8 cellular contexts compared by ENCODE assay signal in genomic region chr5:134503088-134503936, GRCh38. TPM values are rescaled to one million over a fixed set of nuclear protein-coding genes. Genes with fewer than 3 reads are reported as not detected.
DNase-seq lines count a peak whose midpoint lies in the region.

No MANE protein-coding gene starts in this region.

- H3K9me2 ChIP-seq in GM23248 (ENCODE audit: insufficient read depth), result no peaks in the 10 kb centered on the region

- peaks cover 21% of the 10 kb centered on the region for H3K4me1 ChIP-seq in GM23248 (ENCODE audit: insufficient read depth)

- no peaks in the 10 kb centered on the region for H3K9me3 ChIP-seq in GM23248 (ENCODE audit: low read depth)

- peak overlapping the region; percentile 30; the same call in 1 of the 2 replicates for H3K4me3 ChIP-seq in GM23248

- DNase-seq in Caki2 (ENCODE audit: low read depth), result peak; percentile 97
- peak; percentile 99 for DNase-seq in GM23248
- peak; percentile 98 for DNase-seq in LHCN-M2 (ENCODE audit: low read depth)
- DNase-seq in activated CD4-positive, alpha-beta T cell treated with anti-CD3 and anti-CD28 coated beads for 48 hours, result peak; percentile 85
- peak; percentile 99 for DNase-seq in dermis blood vessel endothelial cell
- peak; percentile 73 for DNase-seq in mucosa of gallbladder (ENCODE audit: low spot score)
- DNase-seq in stimulated activated CD8-positive, alpha-beta memory T cell treated with anti-CD3 and anti-CD28 coated beads, Interleukin-7, amount 100 ng/mL, for 4 hours (ENCODE audit: low read depth in 2 of 2), result peak; percentile 48 to 61
- DNase-seq in ecto neural progenitor cell (ENCODE audit: low spot score), result no peak

- H4K20me1 ChIP-seq in GM23248 (ENCODE audit: insufficient read depth), result no peaks in the 10 kb centered on the region

- H3K9ac ChIP-seq in GM23248, result peak overlapping the region; percentile 78

- in situ Hi-C loops in Caki2 (cut with HindIII; ENCODE audit: low pct_unique_long_range_greater_than_20kb, low sequenced_read_pairs), result no loop called here
- in situ Hi-C loops in GM23248 (cut with MboI), result no loop called here

- WGBS in GM23248 (ENCODE audit: low coverage in 1 of 2, low lambda C conversion rate in 2 of 2, missing lambda C conversion rate in 2 of 2), 2 experiments, result 24 to 27% methylated on average over 11 of the region's 11 CpGs

- H3K36me3 ChIP-seq in GM23248 (ENCODE audit: low read depth), result no peaks in the 10 kb centered on the region

- peak overlapping the region; percentile 97 for H3K27ac ChIP-seq in GM23248

- H2AFZ ChIP-seq in GM23248, result peak overlapping the region; percentile 76

- H3F3A ChIP-seq in GM23248 (ENCODE audit: insufficient read depth), result peaks cover 25% of the 10 kb centered on the region

- no peaks in the 10 kb centered on the region for H3K79me2 ChIP-seq in GM23248 (ENCODE audit: insufficient read depth)

- no peaks in the 10 kb centered on the region for H3K27me3 ChIP-seq in GM23248 (replicated peaks; ENCODE audit: insufficient read depth)

- peak overlapping the region; percentile 67 for H3K4me2 ChIP-seq in GM23248 (ENCODE audit: unreplicated experiment)

RNA-seq across cellular contexts. Expression of gene JADE2, which starts 22.2 kb away (rescaled TPM):
- 36.4 and 36.9 TPM in 2 replicates for total RNA-seq in Caki2 (2014; rRNA removed; shearing (Covaris generic); ENCODE audit: low replicate concordance)
- total RNA-seq in GM23248 (2014; rRNA removed; shearing (Covaris generic)), result 18.0 and 20.9 TPM in 2 replicates
- 7.1 and 8.0 TPM in 2 replicates for polyA plus RNA-seq in GM23248 (2016; fragmentation: Nextera tagmentation; extraction: Ambion mirVana)
- total RNA-seq in LHCN-M2 (2014; rRNA removed), result 34.0 and 34.4 TPM in 2 replicates
- 12.3 TPM for polyA plus RNA-seq in LHCN-M2 (2012)
- 23.3 and 31.7 TPM in 2 replicates for total RNA-seq in dermis blood vessel endothelial cell
- total RNA-seq in mucosa of gallbladder, result 83.1 TPM
